In the genomic region with DNA sequence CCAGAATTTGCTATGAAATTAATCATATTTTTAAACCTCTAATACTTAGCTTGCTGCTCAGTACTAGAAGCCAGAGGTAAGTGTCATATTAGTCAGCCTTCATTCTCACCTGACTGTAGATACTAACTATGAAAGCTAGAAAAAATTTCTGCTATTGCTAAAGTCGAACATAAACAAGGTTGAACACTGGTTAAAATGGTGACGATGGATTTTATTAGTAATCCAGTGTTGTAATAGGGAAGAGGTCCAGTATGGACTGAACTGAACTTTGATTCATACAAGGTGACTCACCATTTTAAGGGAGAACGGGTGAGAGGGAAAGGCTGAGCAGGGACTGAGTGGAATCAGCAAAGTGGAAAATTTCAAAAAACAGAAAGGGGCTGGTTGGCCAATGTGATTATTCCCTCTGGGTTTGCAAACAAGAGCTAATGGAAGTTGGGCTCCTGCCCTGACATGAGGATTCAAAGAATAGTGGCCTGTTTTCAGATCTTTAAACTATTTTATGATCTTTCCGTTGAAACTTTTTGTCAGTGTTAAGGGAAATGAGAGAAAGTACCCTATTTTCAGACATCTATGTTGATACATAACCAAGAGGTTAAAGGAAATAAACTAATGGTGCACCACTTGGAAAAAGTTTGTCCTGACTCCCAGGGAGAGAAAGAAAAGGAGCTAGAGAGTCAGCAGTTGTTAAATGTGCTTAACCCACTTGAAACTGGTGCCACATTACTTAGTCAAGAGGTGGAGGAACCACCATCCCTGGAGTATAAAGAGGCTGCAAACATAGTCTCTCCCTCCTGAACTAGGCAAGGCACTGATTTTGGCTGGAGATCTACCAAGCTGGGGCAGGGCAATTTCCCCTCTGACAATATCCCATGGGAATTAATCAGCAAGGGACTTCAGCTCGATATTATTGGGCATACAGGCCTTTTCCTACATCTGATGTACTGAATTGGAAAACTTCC, we compare ENCODE assay signal across 1 cellular context.
TF ChIP-seq lines count a peak whose summit lies in the region.

No MANE protein-coding gene starts in this region.

TF ChIP-seq in HepG2, 621 proteins besides CTCF, POLR2A, EP300 and RAD21 (continued from another document and continues in another):
- TF ChIP-seq ZNF776 (CRISPR knock-in tag; IDR thresholded peaks at IDR 0.05) (no peak), ZNF569 (CRISPR knock-in tag; IDR thresholded peaks at IDR 0.05; ENCODE audit: borderline replicate concordance) (no peak), HDAC1 (CRISPR knock-in tag; IDR thresholded peaks at IDR 0.05) (peak; percentile 43; the same call in 1 of the 2 replicates), RBFOX2 (IDR thresholded peaks at IDR 0.05; ENCODE audit: low read depth, low read length) (peak; percentile 75), FOSL2 (CRISPR knock-in tag; IDR thresholded peaks at IDR 0.05) (peak; percentile 99), MIER3 (CRISPR knock-in tag; IDR thresholded peaks at IDR 0.05; ENCODE audit: borderline replicate concordance) (peak; percentile 73; the same call in 1 of the 2 replicates), RXRB (CRISPR knock-in tag; IDR thresholded peaks at IDR 0.05; ENCODE audit: borderline replicate concordance) (peak; percentile 87), GPN1 (CRISPR knock-in tag; IDR thresholded peaks at IDR 0.05; ENCODE audit: borderline replicate concordance) (no peak), ZNF616 (CRISPR knock-in tag; IDR thresholded peaks at IDR 0.05; ENCODE audit: low read depth) (no peak), TGIF2 (CRISPR knock-in tag; IDR thresholded peaks at IDR 0.05) (peak; percentile 18; the same call in 1 of the 2 replicates), FOXO1 (CRISPR knock-in tag; IDR thresholded peaks at IDR 0.05) (peak; percentile 85), ATAD3A (CRISPR knock-in tag; IDR thresholded peaks at IDR 0.05) (no peak), WIZ (CRISPR knock-in tag; IDR thresholded peaks at IDR 0.05) (0 out of 2 replicates have a peak, but pooled peaks have one; percentile 20), PHF21A (CRISPR knock-in tag; IDR thresholded peaks at IDR 0.05) (peak; percentile 42; the same call in 1 of the 2 replicates), SAP130 (CRISPR knock-in tag; IDR thresholded peaks at IDR 0.05; ENCODE audit: low read depth) (peak; percentile 79), ONECUT2 (CRISPR knock-in tag; IDR thresholded peaks at IDR 0.05) (0 out of 2 replicates have a peak, but pooled peaks have one; percentile 29), ZBTB7B (CRISPR knock-in tag; IDR thresholded peaks at IDR 0.05) (no peak), TCF12 (IDR thresholded peaks at IDR 0.05) (no peak), TCF12 (CRISPR knock-in tag; IDR thresholded peaks at IDR 0.05) (0 out of 2 replicates have a peak, but pooled peaks have one; percentile 49), CHD4 (IDR thresholded peaks at IDR 0.05; ENCODE audit: borderline replicate concordance, low read length) (peak; percentile 98), SIX1 (CRISPR knock-in tag; IDR thresholded peaks at IDR 0.05; ENCODE audit: borderline replicate concordance) (peak; percentile 35; the same call in 1 of the 2 replicates), STAG1 (CRISPR knock-in tag; IDR thresholded peaks at IDR 0.05) (0 out of 2 replicates have a peak, but pooled peaks have one; percentile 24), TBL1XR1 (IDR thresholded peaks at IDR 0.05; ENCODE audit: borderline replicate concordance, low read length, partially characterized antibody) (peak; percentile 28), CREB1 (IDR thresholded peaks at IDR 0.05) (peak; percentile 88), CREB1 (CRISPR knock-in tag; IDR thresholded peaks at IDR 0.05) (peak; percentile 59; the same call in 1 of the 2 replicates), TBX2 (CRISPR knock-in tag; IDR thresholded peaks at IDR 0.05; ENCODE audit: borderline replicate concordance) (peak; percentile 90)
- TF ChIP-seq, protein P1, sequence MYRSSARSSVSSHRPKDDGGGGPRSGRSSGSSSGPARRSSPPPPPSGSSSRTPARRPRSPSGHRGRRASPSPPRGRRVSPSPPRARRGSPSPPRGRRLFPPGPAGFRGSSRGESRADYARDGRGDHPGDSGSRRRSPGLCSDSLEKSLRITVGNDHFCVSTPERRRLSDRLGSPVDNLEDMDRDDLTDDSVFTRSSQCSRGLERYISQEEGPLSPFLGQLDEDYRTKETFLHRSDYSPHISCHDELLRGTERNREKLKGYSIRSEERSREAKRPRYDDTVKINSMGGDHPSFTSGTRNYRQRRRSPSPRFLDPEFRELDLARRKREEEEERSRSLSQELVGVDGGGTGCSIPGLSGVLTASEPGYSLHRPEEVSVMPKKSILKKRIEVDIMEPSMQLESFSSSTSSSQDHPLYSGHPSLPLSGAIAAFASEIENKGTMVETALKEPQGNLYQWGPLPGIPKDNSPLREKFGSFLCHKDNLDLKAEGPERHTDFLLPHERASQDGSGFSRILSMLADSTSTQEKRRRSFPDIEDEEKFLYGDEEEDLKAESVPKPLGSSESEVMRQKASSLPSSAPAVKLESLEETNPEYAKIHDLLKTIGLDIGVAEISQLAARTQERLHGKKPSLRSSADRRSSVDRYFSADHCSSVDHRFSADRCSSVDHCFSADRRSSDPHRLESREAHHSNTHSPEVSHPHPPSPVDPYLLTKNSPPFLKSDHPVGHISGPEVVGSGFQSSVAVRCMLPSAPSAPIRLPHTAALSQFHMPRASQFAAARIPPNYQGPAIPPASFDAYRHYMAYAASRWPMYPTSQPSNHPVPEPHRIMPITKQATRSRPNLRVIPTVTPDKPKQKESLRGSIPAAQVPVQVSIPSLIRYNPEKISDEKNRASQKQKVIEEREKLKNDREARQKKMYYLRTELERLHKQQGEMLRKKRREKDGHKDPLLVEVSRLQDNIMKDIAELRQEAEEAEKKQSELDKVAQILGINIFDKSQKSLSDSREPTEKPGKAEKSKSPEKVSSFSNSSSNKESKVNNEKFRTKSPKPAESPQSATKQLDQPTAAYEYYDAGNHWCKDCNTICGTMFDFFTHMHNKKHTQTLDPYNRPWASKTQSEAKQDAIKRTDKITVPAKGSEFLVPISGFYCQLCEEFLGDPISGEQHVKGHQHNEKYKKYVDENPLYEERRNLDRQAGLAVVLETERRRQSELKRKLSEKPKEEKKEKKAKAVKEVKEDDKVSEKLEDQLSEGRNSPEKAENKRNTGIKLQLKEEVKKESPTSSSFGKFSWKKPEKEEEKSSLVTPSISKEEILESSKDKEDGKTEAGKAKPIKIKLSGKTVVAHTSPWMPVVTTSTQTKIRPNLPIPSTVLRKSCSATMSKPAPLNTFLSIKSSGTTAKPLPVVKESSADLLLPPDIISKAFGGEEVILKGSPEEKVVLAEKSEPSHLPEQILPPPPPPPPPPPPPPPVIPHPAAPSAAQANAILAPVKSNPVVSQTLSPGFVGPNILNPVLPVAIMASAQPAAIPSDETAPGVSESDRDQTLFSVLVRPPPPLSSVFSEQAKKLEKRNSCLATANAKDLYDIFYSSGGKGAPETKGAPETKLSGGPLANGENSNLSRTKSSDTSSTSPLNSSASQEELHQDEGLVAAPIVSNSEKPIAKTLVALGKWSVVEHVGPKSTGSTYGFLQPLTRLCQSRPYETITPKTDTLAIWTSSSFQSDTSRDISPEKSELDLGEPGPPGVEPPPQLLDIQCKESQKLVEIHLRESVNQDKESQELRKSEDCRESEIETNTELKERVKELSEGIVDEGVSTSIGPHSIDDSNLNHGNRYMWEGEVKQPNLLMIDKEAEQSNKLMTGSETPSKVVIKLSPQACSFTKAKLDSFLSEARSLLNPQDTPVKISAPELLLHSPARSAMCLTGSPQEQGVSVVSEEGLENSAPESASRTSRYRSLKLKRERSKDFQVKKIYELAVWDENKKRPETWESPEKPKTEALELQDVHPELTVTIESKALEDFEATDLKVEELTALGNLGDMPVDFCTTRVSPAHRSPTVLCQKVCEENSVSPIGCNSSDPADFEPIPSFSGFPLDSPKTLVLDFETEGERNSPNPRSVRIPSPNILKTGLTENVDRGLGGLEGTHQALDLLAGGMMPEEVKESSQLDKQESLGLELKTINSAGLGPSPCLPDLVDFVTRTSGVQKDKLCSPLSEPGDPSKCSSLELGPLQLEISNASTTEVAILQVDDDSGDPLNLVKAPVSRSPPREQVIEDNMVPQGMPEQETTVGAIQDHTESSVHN (CRISPR knock-in tag; IDR thresholded peaks at IDR 0.05): no peak
- TF ChIP-seq, protein P2, sequence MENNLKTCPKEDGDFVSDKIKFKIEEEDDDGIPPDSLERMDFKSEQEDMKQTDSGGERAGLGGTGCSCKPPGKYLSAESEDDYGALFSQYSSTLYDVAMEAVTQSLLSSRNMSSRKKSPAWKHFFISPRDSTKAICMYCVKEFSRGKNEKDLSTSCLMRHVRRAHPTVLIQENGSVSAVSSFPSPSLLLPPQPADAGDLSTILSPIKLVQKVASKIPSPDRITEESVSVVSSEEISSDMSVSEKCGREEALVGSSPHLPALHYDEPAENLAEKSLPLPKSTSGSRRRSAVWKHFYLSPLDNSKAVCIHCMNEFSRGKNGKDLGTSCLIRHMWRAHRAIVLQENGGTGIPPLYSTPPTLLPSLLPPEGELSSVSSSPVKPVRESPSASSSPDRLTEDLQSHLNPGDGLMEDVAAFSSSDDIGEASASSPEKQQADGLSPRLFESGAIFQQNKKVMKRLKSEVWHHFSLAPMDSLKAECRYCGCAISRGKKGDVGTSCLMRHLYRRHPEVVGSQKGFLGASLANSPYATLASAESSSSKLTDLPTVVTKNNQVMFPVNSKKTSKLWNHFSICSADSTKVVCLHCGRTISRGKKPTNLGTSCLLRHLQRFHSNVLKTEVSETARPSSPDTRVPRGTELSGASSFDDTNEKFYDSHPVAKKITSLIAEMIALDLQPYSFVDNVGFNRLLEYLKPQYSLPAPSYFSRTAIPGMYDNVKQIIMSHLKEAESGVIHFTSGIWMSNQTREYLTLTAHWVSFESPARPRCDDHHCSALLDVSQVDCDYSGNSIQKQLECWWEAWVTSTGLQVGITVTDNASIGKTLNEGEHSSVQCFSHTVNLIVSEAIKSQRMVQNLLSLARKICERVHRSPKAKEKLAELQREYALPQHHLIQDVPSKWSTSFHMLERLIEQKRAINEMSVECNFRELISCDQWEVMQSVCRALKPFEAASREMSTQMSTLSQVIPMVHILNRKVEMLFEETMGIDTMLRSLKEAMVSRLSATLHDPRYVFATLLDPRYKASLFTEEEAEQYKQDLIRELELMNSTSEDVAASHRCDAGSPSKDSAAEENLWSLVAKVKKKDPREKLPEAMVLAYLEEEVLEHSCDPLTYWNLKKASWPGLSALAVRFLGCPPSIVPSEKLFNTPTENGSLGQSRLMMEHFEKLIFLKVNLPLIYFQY (CRISPR knock-in tag; IDR thresholded peaks at IDR 0.05; ENCODE audit: borderline replicate concordance): peak; percentile 66; the same call in 1 of the 2 replicates
- TF ChIP-seq, protein P3, sequence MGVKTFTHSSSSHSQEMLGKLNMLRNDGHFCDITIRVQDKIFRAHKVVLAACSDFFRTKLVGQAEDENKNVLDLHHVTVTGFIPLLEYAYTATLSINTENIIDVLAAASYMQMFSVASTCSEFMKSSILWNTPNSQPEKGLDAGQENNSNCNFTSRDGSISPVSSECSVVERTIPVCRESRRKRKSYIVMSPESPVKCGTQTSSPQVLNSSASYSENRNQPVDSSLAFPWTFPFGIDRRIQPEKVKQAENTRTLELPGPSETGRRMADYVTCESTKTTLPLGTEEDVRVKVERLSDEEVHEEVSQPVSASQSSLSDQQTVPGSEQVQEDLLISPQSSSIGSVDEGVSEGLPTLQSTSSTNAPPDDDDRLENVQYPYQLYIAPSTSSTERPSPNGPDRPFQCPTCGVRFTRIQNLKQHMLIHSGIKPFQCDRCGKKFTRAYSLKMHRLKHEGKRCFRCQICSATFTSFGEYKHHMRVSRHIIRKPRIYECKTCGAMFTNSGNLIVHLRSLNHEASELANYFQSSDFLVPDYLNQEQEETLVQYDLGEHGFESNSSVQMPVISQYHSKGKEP (CRISPR knock-in tag; IDR thresholded peaks at IDR 0.05): no peak
- TF ChIP-seq, protein P4, sequence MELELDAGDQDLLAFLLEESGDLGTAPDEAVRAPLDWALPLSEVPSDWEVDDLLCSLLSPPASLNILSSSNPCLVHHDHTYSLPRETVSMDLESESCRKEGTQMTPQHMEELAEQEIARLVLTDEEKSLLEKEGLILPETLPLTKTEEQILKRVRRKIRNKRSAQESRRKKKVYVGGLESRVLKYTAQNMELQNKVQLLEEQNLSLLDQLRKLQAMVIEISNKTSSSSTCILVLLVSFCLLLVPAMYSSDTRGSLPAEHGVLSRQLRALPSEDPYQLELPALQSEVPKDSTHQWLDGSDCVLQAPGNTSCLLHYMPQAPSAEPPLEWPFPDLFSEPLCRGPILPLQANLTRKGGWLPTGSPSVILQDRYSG (CRISPR knock-in tag; IDR thresholded peaks at IDR 0.05): 0 out of 2 replicates have a peak, but pooled peaks have one; percentile 64
